1 cellular context compared by ENCODE assay signal in genomic region chr1:203584507-203584906, GRCh38.
TF ChIP-seq lines count a peak whose summit lies in the region.

No MANE protein-coding gene starts in this region.

TF ChIP-seq in IMR-90, 13 proteins besides CTCF, POLR2A, EP300 and RAD21 (continued from another document):
- TF ChIP-seq CEBPB (IDR thresholded peaks at IDR 0.05; ENCODE audit: low read depth, low read length), result no peak
- no peak for TF ChIP-seq MAZ (IDR thresholded peaks at IDR 0.05; ENCODE audit: borderline replicate concordance, low read depth, low read length)
- no peak for TF ChIP-seq USF2 (IDR thresholded peaks at IDR 0.05; ENCODE audit: low read depth, low read length)
- TF ChIP-seq NFE2L2 (IDR thresholded peaks at IDR 0.05; ENCODE audit: low read depth, low read length), result no peak
- TF ChIP-seq SMC3 (IDR thresholded peaks at IDR 0.05; ENCODE audit: low read depth, low read length), result no peak
- no peak for TF ChIP-seq BHLHE40 (IDR thresholded peaks at IDR 0.05; ENCODE audit: low read depth, low read length)
- no peak for TF ChIP-seq ELK1 (IDR thresholded peaks at IDR 0.05; ENCODE audit: borderline replicate concordance, low read depth, low read length)
- TF ChIP-seq RFX5 (IDR thresholded peaks at IDR 0.05; ENCODE audit: low read depth, low read length), result no peak
- no peak for TF ChIP-seq FOS (IDR thresholded peaks at IDR 0.05; ENCODE audit: low read depth, low read length)
